Comparison of ENCODE assay signal across 8 cellular contexts in the genomic region with DNA sequence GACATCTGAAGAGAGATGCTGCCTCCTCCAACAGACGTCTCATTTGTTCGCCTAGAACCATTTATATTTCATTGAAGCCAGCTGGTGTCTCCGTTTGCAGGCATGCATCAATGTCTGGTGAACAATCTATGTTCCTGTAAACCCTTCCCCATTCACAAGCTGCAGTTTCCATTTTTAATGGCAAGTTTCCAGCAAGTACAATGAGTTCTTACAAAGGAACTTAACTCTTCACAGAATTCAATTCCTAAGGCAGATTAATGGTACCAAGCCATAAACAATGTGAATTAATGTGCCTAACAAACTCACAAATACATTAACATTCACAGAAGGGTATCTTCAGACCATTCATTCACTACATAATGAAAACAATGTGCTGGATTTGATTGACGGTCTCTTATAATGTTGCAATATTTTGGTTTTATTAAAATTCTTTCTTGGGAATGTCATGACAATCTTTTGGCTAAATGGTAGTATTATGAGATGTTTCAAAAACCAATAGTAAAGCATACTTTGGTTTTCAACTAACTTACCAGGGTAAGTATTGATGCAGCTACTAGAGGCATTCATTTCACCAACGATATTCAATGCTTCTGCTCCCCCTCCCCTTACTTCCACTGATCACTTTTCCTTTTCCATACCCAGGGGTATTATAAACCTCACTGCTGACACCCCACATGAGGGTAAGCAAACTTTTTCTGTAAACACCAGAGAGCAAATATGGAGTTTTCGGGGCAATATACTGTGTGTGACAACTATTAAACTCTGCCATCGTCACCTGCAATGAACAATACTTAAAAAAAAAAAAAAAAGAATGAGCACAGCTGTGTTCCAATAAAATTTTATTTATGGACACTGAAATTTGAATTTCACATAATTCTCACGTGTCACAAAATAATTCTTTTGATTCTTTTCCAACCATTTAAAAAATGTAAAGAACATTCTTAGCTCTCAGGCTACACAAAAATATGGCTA. TPM values are rescaled to one million over a fixed set of nuclear protein-coding genes. Genes with fewer than 3 reads are reported as not detected.
DNase-seq lines count a peak whose midpoint lies in the region; ATAC-seq lines count a peak whose summit lies in the region.

No MANE protein-coding gene starts in this region.

- H3K4me3 ChIP-seq in iPS-15b (ENCODE audit: low read depth, low read length), result peak overlapping the region; percentile 98

- H3K27ac Mint-ChIP-seq in activated T-helper 1 cell treated with anti-CD3 and anti-CD28 coated beads, Interleukin-12 subunit alpha, Interleukin-12 subunit beta, Interleukin-2, Interleukin-4 antibody, amounts not matched to agents 30 ng/mL and 10 ng/mL and 1 ng/mL, durations not matched to agents 14 hours and 24 hours and 36 hours, result peak overlapping the region; percentile 25
- H3K27ac Mint-ChIP-seq in stimulated activated effector memory CD8-positive, alpha-beta T cell treated with anti-CD3 and anti-CD28 coated beads, Interleukin-12 subunit alpha, Interleukin-12 subunit beta, amount 100 ng/mL, for 72 hours, result peak overlapping the region; percentile 33

- intact Hi-C loops in activated T-helper 1 cell treated with anti-CD3 and anti-CD28 coated beads, Interleukin-12 subunit alpha, Interleukin-12 subunit beta, Interleukin-2, Interleukin-4 antibody, amounts not matched to agents 30 ng/mL and 10 ng/mL and 1 ng/mL, durations not matched to agents 14 hours and 24 hours and 36 hours (cut with micrococcal nuclease), result no loop called here

- peak; percentile 3 for DNase-seq in COR-L47 (lab: John Stamatoyannopoulos, UW)
- DNase-seq in KBM-7, result peak; percentile 41
- no peak for DNase-seq in activated T-helper 1 cell treated with anti-CD3 and anti-CD28 coated beads, Interleukin-12 subunit alpha, Interleukin-12 subunit beta, Interleukin-2, Interleukin-4 antibody, amounts not matched to agents 30 ng/mL and 10 ng/mL and 1 ng/mL, durations not matched to agents 14 hours and 24 hours and 36 hours (ENCODE audit: low spot score)
- no peak for DNase-seq in stimulated activated effector memory CD8-positive, alpha-beta T cell treated with anti-CD3 and anti-CD28 coated beads, Interleukin-12 subunit alpha, Interleukin-12 subunit beta, amount 100 ng/mL, for 72 hours (ENCODE audit: low spot score in 2 of 2)
- no peak for DNase-seq in activated CD4-positive, CD25-positive, alpha-beta regulatory T cell treated with anti-CD3 and anti-CD28 coated beads, Interleukin-2, amount 50 U/mL, for 72 hours
- DNase-seq in LoVo (ENCODE audit: low spot score), result no peak
- DNase-seq in effector CD8-positive, alpha-beta T cell (lab: John Stamatoyannopoulos, UW), result no peak

- no peaks in the 10 kb centered on the region for H3K9me3 Mint-ChIP-seq in activated T-helper 1 cell treated with anti-CD3 and anti-CD28 coated beads, Interleukin-12 subunit alpha, Interleukin-12 subunit beta, Interleukin-2, Interleukin-4 antibody, amounts not matched to agents 30 ng/mL and 10 ng/mL and 1 ng/mL, durations not matched to agents 14 hours and 24 hours and 36 hours
- no peaks in the 10 kb centered on the region for H3K9me3 Mint-ChIP-seq in stimulated activated effector memory CD8-positive, alpha-beta T cell treated with anti-CD3 and anti-CD28 coated beads, Interleukin-12 subunit alpha, Interleukin-12 subunit beta, amount 100 ng/mL, for 72 hours

- ATAC-seq in stimulated activated effector memory CD8-positive, alpha-beta T cell treated with anti-CD3 and anti-CD28 coated beads, Interleukin-12 subunit alpha, Interleukin-12 subunit beta, amount 100 ng/mL, for 72 hours, result no peak

- peaks cover 2% of the 10 kb centered on the region for H3K4me1 ChIP-seq in iPS-15b (ENCODE audit: control insufficient read depth, insufficient read depth, low read length)

- H3K36me3 ChIP-seq in iPS-15b (ENCODE audit: control insufficient read depth, insufficient read depth, low read length), result no peaks in the 10 kb centered on the region

- peaks cover 25% of the 10 kb centered on the region for H3K36me3 Mint-ChIP-seq in activated T-helper 1 cell treated with anti-CD3 and anti-CD28 coated beads, Interleukin-12 subunit alpha, Interleukin-12 subunit beta, Interleukin-2, Interleukin-4 antibody, amounts not matched to agents 30 ng/mL and 10 ng/mL and 1 ng/mL, durations not matched to agents 14 hours and 24 hours and 36 hours (ENCODE audit: low read depth)
- H3K36me3 Mint-ChIP-seq in stimulated activated effector memory CD8-positive, alpha-beta T cell treated with anti-CD3 and anti-CD28 coated beads, Interleukin-12 subunit alpha, Interleukin-12 subunit beta, amount 100 ng/mL, for 72 hours, result peaks cover 85% of the 10 kb centered on the region

- peaks cover 60% of the 10 kb centered on the region for H3K4me1 Mint-ChIP-seq in activated T-helper 1 cell treated with anti-CD3 and anti-CD28 coated beads, Interleukin-12 subunit alpha, Interleukin-12 subunit beta, Interleukin-2, Interleukin-4 antibody, amounts not matched to agents 30 ng/mL and 10 ng/mL and 1 ng/mL, durations not matched to agents 14 hours and 24 hours and 36 hours (ENCODE audit: low read depth)
- peaks cover 44% of the 10 kb centered on the region for H3K4me1 Mint-ChIP-seq in stimulated activated effector memory CD8-positive, alpha-beta T cell treated with anti-CD3 and anti-CD28 coated beads, Interleukin-12 subunit alpha, Interleukin-12 subunit beta, amount 100 ng/mL, for 72 hours

- H3K9me3 ChIP-seq in iPS-15b (ENCODE audit: control insufficient read depth, insufficient read depth, low read length), result no peaks in the 10 kb centered on the region

- in situ Hi-C loops in KBM-7 (cut with MboI; ENCODE audit: low pct_unique_long_range_greater_than_20kb, low sequenced_read_pairs), result no loop called here

- H3K27me3 Mint-ChIP-seq in activated T-helper 1 cell treated with anti-CD3 and anti-CD28 coated beads, Interleukin-12 subunit alpha, Interleukin-12 subunit beta, Interleukin-2, Interleukin-4 antibody, amounts not matched to agents 30 ng/mL and 10 ng/mL and 1 ng/mL, durations not matched to agents 14 hours and 24 hours and 36 hours (ENCODE audit: insufficient read depth), result no peaks in the 10 kb centered on the region

- H3K9ac ChIP-seq in iPS-15b (ENCODE audit: low read depth, low read length), result no peak overlapping the region

- H3K27me3 ChIP-seq in iPS-15b (ENCODE audit: control insufficient read depth, insufficient read depth, low read length), result no peaks in the 10 kb centered on the region

- H3K4me3 Mint-ChIP-seq in activated T-helper 1 cell treated with anti-CD3 and anti-CD28 coated beads, Interleukin-12 subunit alpha, Interleukin-12 subunit beta, Interleukin-2, Interleukin-4 antibody, amounts not matched to agents 30 ng/mL and 10 ng/mL and 1 ng/mL, durations not matched to agents 14 hours and 24 hours and 36 hours, result peak overlapping the region; percentile 99
- peak overlapping the region; percentile 80 for H3K4me3 Mint-ChIP-seq in stimulated activated effector memory CD8-positive, alpha-beta T cell treated with anti-CD3 and anti-CD28 coated beads, Interleukin-12 subunit alpha, Interleukin-12 subunit beta, amount 100 ng/mL, for 72 hours

RNA-seq across cellular contexts. Expression of gene AKIRIN2, which starts 4.2 kb away (rescaled TPM):
- 40.1 and 42.0 TPM in 2 replicates for total RNA-seq in activated T-helper 1 cell treated with anti-CD3 and anti-CD28 coated beads, Interleukin-12 subunit alpha, Interleukin-12 subunit beta, Interleukin-2, Interleukin-4 antibody, amounts not matched to agents 30 ng/mL and 10 ng/mL and 1 ng/mL, durations not matched to agents 14 hours and 24 hours and 36 hours

Comparison
In these comparisons a context has a peak if more than half of its experiments do, and no peak if none do; other contexts are left out.
1. DNase-seq: peak in COR-L47 (single experiment) and KBM-7 (single experiment); none in activated T-helper 1 cell treated with anti-CD3 and anti-CD28 coated beads, Interleukin-12 subunit alpha, Interleukin-12 subunit beta, Interleukin-2, Interleukin-4 antibody, amounts not matched to agents 30 ng/mL and 10 ng/mL and 1 ng/mL, durations not matched to agents 14 hours and 24 hours and 36 hours (single experiment), stimulated activated effector memory CD8-positive, alpha-beta T cell treated with anti-CD3 and anti-CD28 coated beads, Interleukin-12 subunit alpha, Interleukin-12 subunit beta, amount 100 ng/mL, for 72 hours (0 of 2), activated CD4-positive, CD25-positive, alpha-beta regulatory T cell treated with anti-CD3 and anti-CD28 coated beads, Interleukin-2, amount 50 U/mL, for 72 hours (single experiment), LoVo (single experiment) and effector CD8-positive, alpha-beta T cell (single experiment).